8 cellular contexts compared by ENCODE assay signal in the genomic region with DNA sequence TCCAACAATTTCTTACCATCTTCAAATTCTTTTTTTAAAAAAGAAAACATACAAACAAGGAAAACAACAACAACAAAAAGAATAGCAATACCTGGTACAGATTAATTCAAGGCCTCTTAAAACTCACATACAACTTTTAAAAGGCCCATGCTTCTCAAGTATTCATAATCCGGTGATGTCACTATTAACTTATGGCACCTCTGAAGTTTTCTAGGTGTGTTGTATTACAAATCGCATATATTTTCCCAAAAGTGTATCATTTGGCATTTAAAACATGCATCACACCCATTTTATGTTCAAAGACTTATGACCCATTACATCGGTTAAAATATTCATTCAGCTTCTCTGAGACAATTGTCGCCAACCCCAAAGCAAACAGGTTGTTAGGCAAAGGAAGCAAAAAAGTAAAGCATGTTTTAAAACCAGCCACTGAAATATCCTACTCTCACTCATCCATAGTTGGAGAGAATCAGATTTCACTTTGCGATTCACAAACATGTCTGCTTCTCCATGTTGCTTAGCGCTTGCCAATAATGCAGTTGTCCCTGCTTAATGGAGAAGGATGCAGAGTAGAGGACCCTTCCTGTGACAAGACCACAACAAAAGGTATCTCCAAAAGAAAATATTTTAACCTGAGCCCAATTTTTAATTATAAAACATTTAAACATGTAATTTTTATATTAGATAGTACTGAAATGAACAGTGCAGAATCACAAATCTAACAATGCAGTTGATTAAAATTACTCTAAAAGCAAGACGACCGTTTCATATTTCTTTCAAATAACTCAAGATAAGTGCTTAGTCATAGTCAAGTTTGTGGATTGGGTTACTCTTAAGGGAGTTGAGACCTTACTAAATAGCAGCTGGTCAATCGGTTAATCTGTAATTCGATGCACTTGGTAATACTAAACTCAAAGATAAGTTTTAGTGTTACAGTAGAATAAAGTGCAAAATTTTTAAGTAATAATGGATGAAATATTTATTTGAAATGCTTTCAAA. TPM values are rescaled to one million over a fixed set of nuclear protein-coding genes. Genes with fewer than 3 reads are reported as not detected.
DNase-seq lines count a peak whose midpoint lies in the region; ATAC-seq and FAIRE-seq lines count a peak whose summit lies in the region.

No MANE protein-coding gene starts in this region.

- peaks cover 21% of the 10 kb centered on the region for H3K36me3 ChIP-seq in muscle layer of colon (ENCODE audit: insufficient read depth, low read length)

- no peaks in the 10 kb centered on the region for H3K27me3 ChIP-seq in muscle layer of colon (ENCODE audit: control insufficient read depth in 1 of 2, insufficient read depth in 2 of 2, low read length in 2 of 2)

- CTCF ChIA-PET in activated CD4-positive, alpha-beta T cell treated with anti-CD3 and anti-CD28 coated beads for 36 hours (lab: Charles Lee): interaction anchor here (0.6 to 1.2 kb wide), 3 partner anchors 105 to 560 kb away, joined by 3 to 4 read pairs (median 4); no protein-coding TSS in a partner anchor

- H3K9ac ChIP-seq in muscle layer of colon (ENCODE audit: low read length): peak overlapping the region; percentile 74

- peak; percentile 3 for ATAC-seq in activated CD4-positive, alpha-beta T cell treated with anti-CD3 and anti-CD28 coated beads for 36 hours
- no peak for ATAC-seq in HG02885 (IDR thresholded peaks at IDR 0.05; ENCODE audit: poor library complexity, unreplicated experiment)

- H3K4me3 Mint-ChIP-seq in activated CD4-positive, alpha-beta T cell treated with anti-CD3 and anti-CD28 coated beads for 36 hours: peak overlapping the region; percentile 98

- peaks cover 37% of the 10 kb centered on the region for H3K36me3 Mint-ChIP-seq in activated CD4-positive, alpha-beta T cell treated with anti-CD3 and anti-CD28 coated beads for 36 hours (ENCODE audit: low read depth)

- H3K4me3 ChIP-seq in muscle layer of colon (ENCODE audit: low read depth in 1 of 2, low read length in 2 of 2): peak overlapping the region in 1 of 2 donors; percentile 77

- H3K27ac Mint-ChIP-seq in activated CD4-positive, alpha-beta T cell treated with anti-CD3 and anti-CD28 coated beads for 36 hours: peak overlapping the region; percentile 95

- H3K9me3 Mint-ChIP-seq in activated CD4-positive, alpha-beta T cell treated with anti-CD3 and anti-CD28 coated beads for 36 hours (ENCODE audit: low read depth): no peaks in the 10 kb centered on the region

- intact Hi-C loops in activated CD4-positive, alpha-beta T cell treated with anti-CD3 and anti-CD28 coated beads for 36 hours (cut with DNase I, micrococcal nuclease): loop anchor here in 1 of 2 experiments (5.0 kb wide), 1 partner anchor 58 kb away; no protein-coding TSS in a partner anchor

- FAIRE-seq in colon (lab: Jason Lieb, UNC): peak; percentile 14

- no peaks in the 10 kb centered on the region for H3K9me3 ChIP-seq in muscle layer of colon (ENCODE audit: low read length)

- H3K4me1 Mint-ChIP-seq in activated CD4-positive, alpha-beta T cell treated with anti-CD3 and anti-CD28 coated beads for 36 hours: peaks cover 44% of the 10 kb centered on the region

- H3K27me3 Mint-ChIP-seq in activated CD4-positive, alpha-beta T cell treated with anti-CD3 and anti-CD28 coated beads for 36 hours: no peaks in the 10 kb centered on the region

- DNase-seq in activated CD4-positive, alpha-beta T cell treated with anti-CD3 and anti-CD28 coated beads for 36 hours: no peak
- no peak for DNase-seq in activated CD4-positive, alpha-beta T cell treated with anti-CD3 and anti-CD28 coated beads, Interleukin-2, amount 50 U/mL, for 4 hours
- DNase-seq in NCI-H748 treated with DMSO at 0.1 percent for 48 hours (lab: John Stamatoyannopoulos, UW): peak; percentile 22
- no peak for DNase-seq in nucleus accumbens (lab: John Stamatoyannopoulos, UW)
- no peak for DNase-seq in activated CD8-positive, alpha-beta memory T cell treated with anti-CD3 and anti-CD28 coated beads, Interleukin-2, amount 50 U/mL, for 48 hours

- POLR2A ChIA-PET in activated CD4-positive, alpha-beta T cell treated with anti-CD3 and anti-CD28 coated beads for 36 hours (lab: Charles Lee): interaction anchor here (0.6 to 2.8 kb wide), 8 partner anchors 10 to 197 kb away, joined by 3 to 29 read pairs (median 4); a partner anchor contains a TSS

- peaks cover 22% of the 10 kb centered on the region for H3K4me1 ChIP-seq in muscle layer of colon (ENCODE audit: insufficient read depth, low read length)

- H3K27ac ChIP-seq in muscle layer of colon (ENCODE audit: low read depth, low read length): peak overlapping the region; percentile 94

RNA-seq across cellular contexts. Expression of a gene that starts 1.6 kb away (rescaled TPM):
- 100 to 1,000 TPM; 218 to 265 TPM for total RNA-seq in activated CD4-positive, alpha-beta T cell treated with anti-CD3 and anti-CD28 coated beads for 36 hours

RNA-seq across cellular contexts. Expression of a gene that starts 50.7 kb away (rescaled TPM):
- total RNA-seq in activated CD4-positive, alpha-beta T cell treated with anti-CD3 and anti-CD28 coated beads for 36 hours: 100 to 1,000 TPM; 148 to 154 TPM
